In genomic region chr3:197466586-197467399, GRCh38 we compare ENCODE assay signal across 1 cellular context.
TF ChIP-seq lines count a peak whose summit lies in the region.

No MANE protein-coding gene starts in this region.

TF ChIP-seq in GM23338, 12 proteins besides CTCF, POLR2A, EP300 and RAD21 (continued from another document):
- TF ChIP-seq, protein P1, sequence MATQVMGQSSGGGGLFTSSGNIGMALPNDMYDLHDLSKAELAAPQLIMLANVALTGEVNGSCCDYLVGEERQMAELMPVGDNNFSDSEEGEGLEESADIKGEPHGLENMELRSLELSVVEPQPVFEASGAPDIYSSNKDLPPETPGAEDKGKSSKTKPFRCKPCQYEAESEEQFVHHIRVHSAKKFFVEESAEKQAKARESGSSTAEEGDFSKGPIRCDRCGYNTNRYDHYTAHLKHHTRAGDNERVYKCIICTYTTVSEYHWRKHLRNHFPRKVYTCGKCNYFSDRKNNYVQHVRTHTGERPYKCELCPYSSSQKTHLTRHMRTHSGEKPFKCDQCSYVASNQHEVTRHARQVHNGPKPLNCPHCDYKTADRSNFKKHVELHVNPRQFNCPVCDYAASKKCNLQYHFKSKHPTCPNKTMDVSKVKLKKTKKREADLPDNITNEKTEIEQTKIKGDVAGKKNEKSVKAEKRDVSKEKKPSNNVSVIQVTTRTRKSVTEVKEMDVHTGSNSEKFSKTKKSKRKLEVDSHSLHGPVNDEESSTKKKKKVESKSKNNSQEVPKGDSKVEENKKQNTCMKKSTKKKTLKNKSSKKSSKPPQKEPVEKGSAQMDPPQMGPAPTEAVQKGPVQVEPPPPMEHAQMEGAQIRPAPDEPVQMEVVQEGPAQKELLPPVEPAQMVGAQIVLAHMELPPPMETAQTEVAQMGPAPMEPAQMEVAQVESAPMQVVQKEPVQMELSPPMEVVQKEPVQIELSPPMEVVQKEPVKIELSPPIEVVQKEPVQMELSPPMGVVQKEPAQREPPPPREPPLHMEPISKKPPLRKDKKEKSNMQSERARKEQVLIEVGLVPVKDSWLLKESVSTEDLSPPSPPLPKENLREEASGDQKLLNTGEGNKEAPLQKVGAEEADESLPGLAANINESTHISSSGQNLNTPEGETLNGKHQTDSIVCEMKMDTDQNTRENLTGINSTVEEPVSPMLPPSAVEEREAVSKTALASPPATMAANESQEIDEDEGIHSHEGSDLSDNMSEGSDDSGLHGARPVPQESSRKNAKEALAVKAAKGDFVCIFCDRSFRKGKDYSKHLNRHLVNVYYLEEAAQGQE (IDR thresholded peaks at IDR 0.05; ENCODE audit: unreplicated experiment): no peak
